ENCODE assay signal across 1 cellular context in the genomic region with DNA sequence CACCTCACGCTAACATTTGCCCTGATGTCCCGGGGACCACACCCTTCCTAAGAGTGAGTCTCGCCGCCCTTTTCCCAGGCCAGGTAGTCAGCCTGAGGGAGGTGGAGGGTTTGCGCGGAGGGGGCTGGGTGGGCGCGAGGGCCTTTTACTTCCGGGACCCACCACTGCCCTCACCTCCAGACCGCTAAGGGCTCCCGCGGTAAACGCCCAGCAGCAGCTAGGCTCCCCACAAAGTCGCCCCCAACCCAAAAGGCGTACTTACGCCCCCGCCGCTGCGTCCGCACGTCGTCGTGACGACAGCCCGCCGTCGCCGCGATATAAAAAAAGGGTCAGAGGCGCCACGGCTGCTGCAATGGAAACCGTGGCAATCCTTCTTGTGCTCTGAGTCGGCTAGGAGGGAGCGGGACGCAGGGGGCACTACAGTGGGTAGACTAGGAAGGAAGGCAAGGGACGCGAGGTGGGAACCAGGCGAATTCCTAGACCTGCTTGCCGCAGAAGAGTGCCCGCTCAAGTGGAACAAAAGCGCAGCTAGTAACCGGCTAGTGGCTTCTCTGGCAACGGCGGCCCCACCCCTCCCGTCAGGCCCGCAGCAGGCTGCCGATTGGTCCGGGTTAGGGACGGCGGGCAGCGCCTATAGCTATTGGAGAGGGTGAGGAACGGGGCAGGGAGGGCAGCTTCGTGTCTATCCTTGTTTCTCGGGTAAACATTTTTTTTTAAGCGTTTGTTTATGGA.
A peak's percentile ranks its signal among the peaks of the same experiment; 100 is the strongest.
TF ChIP-seq lines count a peak whose summit lies in the region.

A gene with protein sequence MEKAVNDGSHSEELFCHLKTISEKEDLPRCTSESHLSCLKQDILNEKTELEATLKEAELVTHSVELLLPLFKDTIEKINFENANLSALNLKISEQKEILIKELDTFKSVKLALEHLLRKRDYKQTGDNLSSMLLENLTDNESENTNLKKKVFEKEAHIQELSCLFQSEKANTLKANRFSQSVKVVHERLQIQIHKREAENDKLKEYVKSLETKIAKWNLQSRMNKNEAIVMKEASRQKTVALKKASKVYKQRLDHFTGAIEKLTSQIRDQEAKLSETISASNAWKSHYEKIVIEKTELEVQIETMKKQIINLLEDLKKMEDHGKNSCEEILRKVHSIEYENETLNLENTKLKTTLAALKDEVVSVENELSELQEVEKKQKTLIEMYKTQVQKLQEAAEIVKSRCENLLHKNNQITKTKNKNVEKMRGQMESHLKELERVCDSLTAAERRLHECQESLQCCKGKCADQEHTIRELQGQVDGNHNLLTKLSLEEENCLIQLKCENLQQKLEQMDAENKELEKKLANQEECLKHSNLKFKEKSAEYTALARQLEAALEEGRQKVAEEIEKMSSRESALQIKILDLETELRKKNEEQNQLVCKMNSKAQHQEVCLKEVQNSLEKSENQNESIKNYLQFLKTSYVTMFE (minus strand): TSS at position 553 of the 732 bp plus-strand sequence. CDS start 9,296 bp downstream, outside the sequence.

TF ChIP-seq in HEK293, 187 proteins besides CTCF, POLR2A, EP300 and RAD21 (continued from another document):
- TF ChIP-seq, protein P1, sequence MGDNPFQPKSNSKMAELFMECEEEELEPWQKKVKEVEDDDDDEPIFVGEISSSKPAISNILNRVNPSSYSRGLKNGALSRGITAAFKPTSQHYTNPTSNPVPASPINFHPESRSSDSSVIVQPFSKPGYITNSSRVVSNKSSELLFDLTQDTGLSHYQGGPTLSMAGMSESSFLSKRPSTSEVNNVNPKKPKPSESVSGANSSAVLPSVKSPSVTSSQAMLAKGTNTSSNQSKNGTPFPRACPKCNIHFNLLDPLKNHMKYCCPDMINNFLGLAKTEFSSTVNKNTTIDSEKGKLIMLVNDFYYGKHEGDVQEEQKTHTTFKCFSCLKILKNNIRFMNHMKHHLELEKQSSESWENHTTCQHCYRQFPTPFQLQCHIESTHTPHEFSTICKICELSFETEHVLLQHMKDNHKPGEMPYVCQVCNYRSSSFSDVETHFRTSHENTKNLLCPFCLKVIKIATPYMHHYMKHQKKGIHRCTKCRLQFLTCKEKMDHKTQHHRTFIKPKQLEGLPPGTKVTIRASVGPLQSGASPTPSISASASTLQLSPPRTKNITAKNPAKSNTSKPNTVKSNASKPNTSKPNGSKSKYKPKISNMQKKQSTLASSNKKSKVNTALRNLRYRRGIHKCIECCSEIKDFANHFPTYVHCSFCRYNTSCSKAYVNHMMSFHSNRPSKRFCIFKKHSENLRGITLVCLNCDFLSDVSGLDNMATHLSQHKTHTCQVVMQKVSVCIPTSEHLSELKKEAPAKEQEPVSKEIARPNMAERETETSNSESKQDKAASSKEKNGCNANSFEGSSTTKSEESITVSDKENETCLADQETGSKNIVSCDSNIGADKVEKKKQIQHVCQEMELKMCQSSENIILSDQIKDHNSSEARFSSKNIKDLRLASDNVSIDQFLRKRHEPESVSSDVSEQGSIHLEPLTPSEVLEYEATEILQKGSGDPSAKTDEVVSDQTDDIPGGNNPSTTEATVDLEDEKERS (tag by site-specific recombination; IDR thresholded peaks at IDR 0.05) = no peak
- TF ChIP-seq ZNF501 (tag by site-specific recombination; IDR thresholded peaks at IDR 0.05) (peak; percentile 66), ZNF621 (tag by site-specific recombination; IDR thresholded peaks at IDR 0.05) (no peak), GLI2 (tag by site-specific recombination; IDR thresholded peaks at IDR 0.05; ENCODE audit: borderline replicate concordance, low read depth) (no peak), ZNF768 (tag by site-specific recombination; IDR thresholded peaks at IDR 0.05) (no peak), ZNF510 (tag by site-specific recombination; IDR thresholded peaks at IDR 0.05; ENCODE audit: insufficient replicate concordance) (no peak), ZNF2 (tag by site-specific recombination; IDR thresholded peaks at IDR 0.05) (no peak), ZNF292 (tag by site-specific recombination; IDR thresholded peaks at IDR 0.05; ENCODE audit: borderline replicate concordance, low read depth) (no peak), ZNF19 (tag by site-specific recombination; IDR thresholded peaks at IDR 0.05; ENCODE audit: low read depth) (no peak), SALL2 (tag by site-specific recombination; IDR thresholded peaks at IDR 0.05; ENCODE audit: borderline replicate concordance) (no peak), ZNF202 (tag by site-specific recombination; IDR thresholded peaks at IDR 0.05; ENCODE audit: borderline replicate concordance) (no peak), ZNF670 (tag by site-specific recombination; IDR thresholded peaks at IDR 0.05; ENCODE audit: low read depth) (no peak), OSR2 (tag by site-specific recombination; IDR thresholded peaks at IDR 0.05) (no peak), ZNF416 (tag by site-specific recombination; IDR thresholded peaks at IDR 0.05) (no peak), ZNF701 (tag by site-specific recombination; IDR thresholded peaks at IDR 0.05) (no peak), ZNF23 (tag by site-specific recombination; IDR thresholded peaks at IDR 0.05; ENCODE audit: borderline replicate concordance) (no peak), ZNF843 (tag by site-specific recombination; IDR thresholded peaks at IDR 0.05) (no peak), ZNF529 (tag by site-specific recombination; IDR thresholded peaks at IDR 0.05; ENCODE audit: insufficient replicate concordance) (no peak)
- TF ChIP-seq, protein P2, sequence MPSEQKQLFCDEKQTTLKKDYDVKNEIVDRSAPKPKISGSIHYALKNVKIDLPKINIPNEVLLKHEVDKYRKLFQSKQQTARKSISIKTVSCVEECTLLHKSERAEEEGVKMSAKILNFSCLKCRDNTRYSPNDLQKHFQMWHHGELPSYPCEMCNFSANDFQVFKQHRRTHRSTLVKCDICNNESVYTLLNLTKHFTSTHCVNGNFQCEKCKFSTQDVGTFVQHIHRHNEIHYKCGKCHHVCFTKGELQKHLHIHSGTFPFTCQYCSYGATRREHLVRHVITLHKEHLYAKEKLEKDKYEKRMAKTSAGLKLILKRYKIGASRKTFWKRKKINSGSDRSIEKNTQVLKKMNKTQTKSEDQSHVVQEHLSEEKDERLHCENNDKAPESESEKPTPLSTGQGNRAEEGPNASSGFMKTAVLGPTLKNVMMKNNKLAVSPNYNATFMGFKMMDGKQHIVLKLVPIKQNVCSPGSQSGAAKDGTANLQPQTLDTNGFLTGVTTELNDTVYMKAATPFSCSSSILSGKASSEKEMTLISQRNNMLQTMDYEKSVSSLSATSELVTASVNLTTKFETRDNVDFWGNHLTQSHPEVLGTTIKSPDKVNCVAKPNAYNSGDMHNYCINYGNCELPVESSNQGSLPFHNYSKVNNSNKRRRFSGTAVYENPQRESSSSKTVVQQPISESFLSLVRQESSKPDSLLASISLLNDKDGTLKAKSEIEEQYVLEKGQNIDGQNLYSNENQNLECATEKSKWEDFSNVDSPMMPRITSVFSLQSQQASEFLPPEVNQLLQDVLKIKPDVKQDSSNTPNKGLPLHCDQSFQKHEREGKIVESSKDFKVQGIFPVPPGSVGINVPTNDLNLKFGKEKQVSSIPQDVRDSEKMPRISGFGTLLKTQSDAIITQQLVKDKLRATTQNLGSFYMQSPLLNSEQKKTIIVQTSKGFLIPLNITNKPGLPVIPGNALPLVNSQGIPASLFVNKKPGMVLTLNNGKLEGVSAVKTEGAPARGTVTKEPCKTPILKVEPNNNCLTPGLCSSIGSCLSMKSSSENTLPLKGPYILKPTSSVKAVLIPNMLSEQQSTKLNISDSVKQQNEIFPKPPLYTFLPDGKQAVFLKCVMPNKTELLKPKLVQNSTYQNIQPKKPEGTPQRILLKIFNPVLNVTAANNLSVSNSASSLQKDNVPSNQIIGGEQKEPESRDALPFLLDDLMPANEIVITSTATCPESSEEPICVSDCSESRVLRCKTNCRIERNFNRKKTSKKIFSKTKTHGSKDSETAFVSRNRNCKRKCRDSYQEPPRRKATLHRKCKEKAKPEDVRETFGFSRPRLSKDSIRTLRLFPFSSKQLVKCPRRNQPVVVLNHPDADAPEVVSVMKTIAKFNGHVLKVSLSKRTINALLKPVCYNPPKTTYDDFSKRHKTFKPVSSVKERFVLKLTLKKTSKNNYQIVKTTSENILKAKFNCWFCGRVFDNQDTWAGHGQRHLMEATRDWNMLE (tag by site-specific recombination; conservative IDR thresholded peaks at IDR 0.05; ENCODE audit: low read depth) = no peak
- TF ChIP-seq, protein P3, sequence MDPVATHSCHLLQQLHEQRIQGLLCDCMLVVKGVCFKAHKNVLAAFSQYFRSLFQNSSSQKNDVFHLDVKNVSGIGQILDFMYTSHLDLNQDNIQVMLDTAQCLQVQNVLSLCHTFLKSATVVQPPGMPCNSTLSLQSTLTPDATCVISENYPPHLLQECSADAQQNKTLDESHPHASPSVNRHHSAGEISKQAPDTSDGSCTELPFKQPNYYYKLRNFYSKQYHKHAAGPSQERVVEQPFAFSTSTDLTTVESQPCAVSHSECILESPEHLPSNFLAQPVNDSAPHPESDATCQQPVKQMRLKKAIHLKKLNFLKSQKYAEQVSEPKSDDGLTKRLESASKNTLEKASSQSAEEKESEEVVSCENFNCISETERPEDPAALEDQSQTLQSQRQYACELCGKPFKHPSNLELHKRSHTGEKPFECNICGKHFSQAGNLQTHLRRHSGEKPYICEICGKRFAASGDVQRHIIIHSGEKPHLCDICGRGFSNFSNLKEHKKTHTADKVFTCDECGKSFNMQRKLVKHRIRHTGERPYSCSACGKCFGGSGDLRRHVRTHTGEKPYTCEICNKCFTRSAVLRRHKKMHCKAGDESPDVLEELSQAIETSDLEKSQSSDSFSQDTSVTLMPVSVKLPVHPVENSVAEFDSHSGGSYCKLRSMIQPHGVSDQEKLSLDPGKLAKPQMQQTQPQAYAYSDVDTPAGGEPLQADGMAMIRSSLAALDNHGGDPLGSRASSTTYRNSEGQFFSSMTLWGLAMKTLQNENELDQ (tag by site-specific recombination; IDR thresholded peaks at IDR 0.05; ENCODE audit: low read depth) = no peak
